14 cellular contexts compared by ENCODE assay signal in genomic region chr10:72009062-72009429, GRCh38. TPM values are rescaled to one million over a fixed set of nuclear protein-coding genes. Genes with fewer than 3 reads are reported as not detected.
DNase-seq lines count a peak whose midpoint lies in the region; ATAC-seq and TF ChIP-seq lines count a peak whose summit lies in the region.
"Had no signal": no experiment of that assay in that cellular context is flagged by ENCODE, and none has a peak within 500 bp of the region (broad histone marks: within the 10 kb centered on the region; RNA-seq: fewer than 3 reads in every experiment).

No MANE protein-coding gene starts in this region.

- H3K27ac ChIP-seq in RWPE1 (peak overlapping the region; percentile 100), endodermal cell (ENCODE audit: low read depth, low read length) (peak overlapping the region; percentile 94), tibial artery (peak overlapping the region; percentile 85 to 90), PC-3 (ENCODE audit: low read length) (no peak overlapping the region)

- H3F3A ChIP-seq in PC-3 (ENCODE audit: low read length, unreplicated experiment): no peaks in the 10 kb centered on the region

- H3K9me3 ChIP-seq in endodermal cell (ENCODE audit: control insufficient read depth, low read length) (no peaks in the 10 kb centered on the region), tibial artery (no peaks in the 10 kb centered on the region), PC-3 (ENCODE audit: low read length) (no peaks in the 10 kb centered on the region)

- H3K27me3 ChIP-seq in endodermal cell (ENCODE audit: control insufficient read depth, insufficient read depth, low read length, poor library complexity, severe bottlenecking): no peaks in the 10 kb centered on the region
- H3K27me3 ChIP-seq in tibial artery: no peaks in the 10 kb centered on the region
- H3K27me3 ChIP-seq in PC-3 (ENCODE audit: low read length): no peaks in the 10 kb centered on the region

- no peaks in the 10 kb centered on the region for H3K79me2 ChIP-seq in PC-3 (ENCODE audit: low read length)

- TF ChIP-seq CTCF in RWPE1 (conservative IDR thresholded peaks at IDR 0.05; ENCODE audit: low read depth) (no peak), endodermal cell (conservative IDR thresholded peaks at IDR 0.05) (no peak), nephron progenitor cell (IDR thresholded peaks at IDR 0.05) (no peak), tibial artery (IDR thresholded peaks at IDR 0.05) (no peak), PC-3 (conservative IDR thresholded peaks at IDR 0.05; ENCODE audit: low read depth, low read length) (no peak)

- no peaks in the 10 kb centered on the region for H3K9me2 ChIP-seq in PC-3 (replicated peaks; ENCODE audit: low read length)

- H3K4me1 ChIP-seq in endodermal cell (ENCODE audit: control insufficient read depth, insufficient read depth, low read length) (no peaks in the 10 kb centered on the region), tibial artery (peaks cover 7 to 60% (median 34%) of the 10 kb centered on the region in 4 donors), PC-3 (ENCODE audit: insufficient read depth, low read length) (no peaks in the 10 kb centered on the region)

- no peaks in the 10 kb centered on the region for H4K20me1 ChIP-seq in PC-3 (ENCODE audit: low read length)

- H3K36me3 ChIP-seq in endodermal cell (ENCODE audit: control insufficient read depth, insufficient read depth, low read length) (peaks cover 17% of the 10 kb centered on the region), tibial artery (peaks cover 21 to 41% (median 26%) of the 10 kb centered on the region in 3 donors), PC-3 (ENCODE audit: low read depth, low read length) (no peaks in the 10 kb centered on the region)

- POLR2A ChIA-PET in RWPE1 (lab: Yijun Ruan, JAX; ENCODE audit: low non-redundant PET): no interaction called here
- POLR2A ChIA-PET in PC-3 (lab: Charles Lee; ENCODE audit: unreplicated experiment): no interaction called here

- intact Hi-C loops in tibial artery (cut with DNase I; ENCODE audit: low total_unique reads): no loop called here
- intact Hi-C loops in PC-3 (cut with micrococcal nuclease): no loop called here

- H3K27me3 Mint-ChIP-seq in endodermal cell (ENCODE audit: insufficient read depth) (no peaks in the 10 kb centered on the region), nephron progenitor cell (ENCODE audit: low read depth, poor library complexity) (peaks cover 12% of the 10 kb centered on the region)
- H3K27me3 Mint-ChIP-seq: activated naive CD8-positive, alpha-beta T cell treated with anti-CD3 and anti-CD28 coated beads, Interleukin-2, amount 10 ng/mL, durations not matched to agents 7 days and 5 days had no signal

- CTCF ChIA-PET in RWPE1 (lab: Yijun Ruan, JAX): interaction anchor here (1.8 kb wide), 1 partner anchor 40 kb away, joined by 12 read pairs; no protein-coding TSS in a partner anchor
- CTCF ChIA-PET in PC-3 (lab: Charles Lee): no interaction called here

- H3K4me2 ChIP-seq in PC-3 (ENCODE audit: low read length): no peak overlapping the region

- ATAC-seq in PC-3: no peak

- no peak overlapping the region for H2AFZ ChIP-seq in PC-3 (ENCODE audit: low read length)

- no peak overlapping the region for H3K4me3 Mint-ChIP-seq in endodermal cell
- H3K4me3 Mint-ChIP-seq in nephron progenitor cell: peak overlapping the region; percentile 29
- H3K4me3 Mint-ChIP-seq: activated naive CD8-positive, alpha-beta T cell treated with anti-CD3 and anti-CD28 coated beads, Interleukin-2, amount 10 ng/mL, durations not matched to agents 7 days and 5 days; memory B cell had no signal

- H3K4me1 Mint-ChIP-seq in endodermal cell (peaks cover 4% of the 10 kb centered on the region), nephron progenitor cell (peaks cover 57% of the 10 kb centered on the region)
- H3K4me1 Mint-ChIP-seq: activated naive CD8-positive, alpha-beta T cell treated with anti-CD3 and anti-CD28 coated beads, Interleukin-2, amount 10 ng/mL, durations not matched to agents 7 days and 5 days; memory B cell had no signal

- H3K9me3 Mint-ChIP-seq in endodermal cell (no peaks in the 10 kb centered on the region), nephron progenitor cell (no peaks in the 10 kb centered on the region)
- H3K9me3 Mint-ChIP-seq: activated naive CD8-positive, alpha-beta T cell treated with anti-CD3 and anti-CD28 coated beads, Interleukin-2, amount 10 ng/mL, durations not matched to agents 7 days and 5 days; memory B cell had no signal

- H3K9ac ChIP-seq in endodermal cell (ENCODE audit: extremely low read depth, low read length, poor library complexity, severe bottlenecking): no peak overlapping the region
- no peak overlapping the region for H3K9ac ChIP-seq in PC-3 (ENCODE audit: low read length)

- H3K36me3 Mint-ChIP-seq in endodermal cell (ENCODE audit: low read depth): peaks cover 11% of the 10 kb centered on the region
- H3K36me3 Mint-ChIP-seq in nephron progenitor cell (ENCODE audit: low read depth): peaks cover 23% of the 10 kb centered on the region
- H3K36me3 Mint-ChIP-seq: activated naive CD8-positive, alpha-beta T cell treated with anti-CD3 and anti-CD28 coated beads, Interleukin-2, amount 10 ng/mL, durations not matched to agents 7 days and 5 days; memory B cell had no signal

- peak; percentile 83 for DNase-seq in RWPE1 (ENCODE audit: low spot score)
- no peak for DNase-seq in endodermal cell
- DNase-seq in nephron progenitor cell: no peak
- no peak for DNase-seq in tibial artery
- no peak for DNase-seq in stimulated activated CD4-positive, alpha-beta T cell treated with anti-CD3 and anti-CD28 coated beads, Interleukin-2, amount 100 ng/mL, for 24 hours
- no peak for DNase-seq in stimulated activated CD8-positive, alpha-beta memory T cell treated with anti-CD3 and anti-CD28 coated beads, Interleukin-4, amount 100 ng/mL, for 48 hours
- no peak for DNase-seq in SW480 (ENCODE audit: low spot score)
- no peak for DNase-seq in PC-3
- DNase-seq: activated naive CD8-positive, alpha-beta T cell treated with anti-CD3 and anti-CD28 coated beads, Interleukin-2, amount 10 ng/mL, durations not matched to agents 7 days and 5 days; DMS 273 treated with DMSO at 0.1 percent for 48 hours; KG1; NCI-H2227 treated with DMSO at 0.1 percent for 48 hours; stimulated activated CD4-positive, alpha-beta T cell treated with anti-CD3 and anti-CD28 coated beads, Interleukin-1b, Interleukin-23, amount 100 ng/mL, for 48 hours had no signal

- no peak overlapping the region for H3K4me3 ChIP-seq in endodermal cell (ENCODE audit: low read length)
- H3K4me3 ChIP-seq in tibial artery: no peak overlapping the region
- no peak overlapping the region for H3K4me3 ChIP-seq in PC-3 (ENCODE audit: low read length)

- 90 to 92% methylated on average over 7 to 9 of the region's 9 CpGs for WGBS in endodermal cell (ENCODE audit: insufficient coverage in 1 of 2, insufficient read length in 1 of 2), 2 experiments

- H3K27ac Mint-ChIP-seq in endodermal cell (peak overlapping the region; percentile 10), nephron progenitor cell (peak overlapping the region; percentile 99)
- H3K27ac Mint-ChIP-seq: activated naive CD8-positive, alpha-beta T cell treated with anti-CD3 and anti-CD28 coated beads, Interleukin-2, amount 10 ng/mL, durations not matched to agents 7 days and 5 days; memory B cell had no signal

- no TSS peak for BruUV-seq in PC-3 (replicated peaks; lab: Mats Ljungman, UMichigan)

RNA-seq across cellular contexts. Expression of gene CHST3, which starts 44.9 kb away (rescaled TPM):
- total RNA-seq in endodermal cell (10 to 100 TPM; 12.9 to 40.8 TPM), PC-3 (2014; rRNA removed) (12.7 and 17.0 TPM in 2 replicates)
- polyA plus RNA-seq in endodermal cell (2013, experiment 1 of 2): 12.8 TPM
- polyA plus RNA-seq in endodermal cell (2013, experiment 2 of 2): 11.8 TPM
- total RNA-seq: activated naive CD8-positive, alpha-beta T cell treated with anti-CD3 and anti-CD28 coated beads, Interleukin-2, amount 10 ng/mL, durations not matched to agents 7 days and 5 days had no signal
